12 cellular contexts compared by ENCODE assay signal in the genomic region with DNA sequence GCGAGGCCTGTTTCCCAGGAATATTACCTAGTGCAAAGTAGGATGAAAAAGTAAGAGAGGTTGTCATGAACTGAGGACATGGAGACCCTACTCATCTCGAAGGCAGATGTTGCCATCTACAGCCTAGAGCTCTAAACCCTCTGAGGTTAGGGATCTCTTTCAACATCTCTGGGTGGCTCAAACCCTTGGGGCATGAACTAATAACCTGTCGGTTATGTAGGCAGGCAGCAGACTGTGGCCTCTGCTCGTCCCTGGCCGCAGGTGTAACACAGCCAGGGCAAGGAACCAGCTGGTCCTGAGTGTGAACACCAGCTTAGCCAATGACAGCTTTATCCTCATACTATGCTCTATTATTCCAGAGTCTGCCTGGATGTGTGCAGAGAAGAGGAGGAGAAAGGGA. TPM values are rescaled to one million over a fixed set of nuclear protein-coding genes. Genes with fewer than 3 reads are reported as not detected.
DNase-seq lines count a peak whose midpoint lies in the region; ATAC-seq and TF ChIP-seq lines count a peak whose summit lies in the region.
"Had no signal": no experiment of that assay in that cellular context is flagged by ENCODE, and none has a peak within 500 bp of the region (broad histone marks: within the 10 kb centered on the region; RNA-seq: fewer than 3 reads in every experiment).

No MANE protein-coding gene starts in this region.

- H3K36me3 Mint-ChIP-seq in CD4-positive, alpha-beta memory T cell, result peaks cover 31 to 63% of the 10 kb centered on the region in 2 donors
- peaks cover 26% of the 10 kb centered on the region for H3K36me3 Mint-ChIP-seq in activated naive CD8-positive, alpha-beta T cell treated with anti-CD3 and anti-CD28 coated beads, Interleukin-2, amount 10 ng/mL, durations not matched to agents 7 days and 5 days
- H3K36me3 Mint-ChIP-seq in nephron progenitor cell (ENCODE audit: low read depth), result peaks cover 23% of the 10 kb centered on the region

- H3K9me3 ChIP-seq in CD4-positive, alpha-beta memory T cell (ENCODE audit: control insufficient read depth in 1 of 2, low read length in 2 of 2), result no peaks in the 10 kb centered on the region
- no peaks in the 10 kb centered on the region for H3K9me3 ChIP-seq in HEK293 (ENCODE audit: control insufficient read depth, insufficient read depth, low read depth, low read length)
- H3K9me3 ChIP-seq: body of pancreas, gastrocnemius medialis had no signal

- peak overlapping the region; percentile 77 to 87 (median 84) for H3K27ac Mint-ChIP-seq in CD4-positive, alpha-beta memory T cell
- peak overlapping the region; percentile 63 for H3K27ac Mint-ChIP-seq in activated naive CD8-positive, alpha-beta T cell treated with anti-CD3 and anti-CD28 coated beads, Interleukin-2, amount 10 ng/mL, durations not matched to agents 7 days and 5 days
- H3K27ac Mint-ChIP-seq in nephron progenitor cell, result peak overlapping the region; percentile 64

- H3K27ac ChIP-seq in CD4-positive, alpha-beta memory T cell (ENCODE audit: low read depth, low read length), result no peak overlapping the region
- no peak overlapping the region for H3K27ac ChIP-seq in HEK293 (ENCODE audit: extremely low read depth, low read depth, low read length)
- H3K27ac ChIP-seq: body of pancreas had no signal

- H3K4me1 ChIP-seq in CD4-positive, alpha-beta memory T cell (ENCODE audit: insufficient read depth, low read length), result peaks cover 97% of the 10 kb centered on the region
- peaks cover 8% of the 10 kb centered on the region for H3K4me1 ChIP-seq in HEK293 (ENCODE audit: control insufficient read depth, insufficient read depth, low read length)

- ATAC-seq in activated naive CD8-positive, alpha-beta T cell treated with anti-CD3 and anti-CD28 coated beads, Interleukin-2, amount 10 ng/mL, durations not matched to agents 7 days and 5 days (ENCODE audit: low read depth), result no peak
- ATAC-seq in Right ventricle myocardium superior (ENCODE audit: poor library complexity) (no peak), left cardiac atrium (no peak)
- ATAC-seq: body of pancreas, gastrocnemius medialis had no signal

- TF ChIP-seq CTCF in HEK293 (tag by site-specific recombination; IDR thresholded peaks at IDR 0.05) (no peak), nephron progenitor cell (IDR thresholded peaks at IDR 0.05) (no peak)

- no peaks in the 10 kb centered on the region for H3K9me3 Mint-ChIP-seq in CD4-positive, alpha-beta memory T cell
- no peaks in the 10 kb centered on the region for H3K9me3 Mint-ChIP-seq in activated naive CD8-positive, alpha-beta T cell treated with anti-CD3 and anti-CD28 coated beads, Interleukin-2, amount 10 ng/mL, durations not matched to agents 7 days and 5 days
- no peaks in the 10 kb centered on the region for H3K9me3 Mint-ChIP-seq in nephron progenitor cell

- no peaks in the 10 kb centered on the region for H3K27me3 Mint-ChIP-seq in CD4-positive, alpha-beta memory T cell
- H3K27me3 Mint-ChIP-seq in activated naive CD8-positive, alpha-beta T cell treated with anti-CD3 and anti-CD28 coated beads, Interleukin-2, amount 10 ng/mL, durations not matched to agents 7 days and 5 days, result no peaks in the 10 kb centered on the region
- H3K27me3 Mint-ChIP-seq in nephron progenitor cell (ENCODE audit: low read depth, poor library complexity), result no peaks in the 10 kb centered on the region

- H3K4me1 Mint-ChIP-seq in CD4-positive, alpha-beta memory T cell, result peaks cover 73 to 98% (median 86%) of the 10 kb centered on the region in 4 donors
- peaks cover 84% of the 10 kb centered on the region for H3K4me1 Mint-ChIP-seq in activated naive CD8-positive, alpha-beta T cell treated with anti-CD3 and anti-CD28 coated beads, Interleukin-2, amount 10 ng/mL, durations not matched to agents 7 days and 5 days
- H3K4me1 Mint-ChIP-seq in nephron progenitor cell, result peaks cover 56% of the 10 kb centered on the region

- no peak overlapping the region for H3K4me3 ChIP-seq in CD4-positive, alpha-beta memory T cell (ENCODE audit: low read length in 2 of 2)
- H3K4me3 ChIP-seq in HEK293 (ENCODE audit: low read depth, low read length), result no peak overlapping the region
- H3K4me3 ChIP-seq: body of pancreas, gastrocnemius medialis had no signal

- CTCF ChIA-PET in CD4-positive, alpha-beta memory T cell (lab: Charles Lee; ENCODE audit: partially characterized antibody), result interaction anchor here (1.3 to 1.8 kb wide), 3 partner anchors 8 to 39 kb away, joined by 3 to 9 read pairs (median 4); no protein-coding TSS in a partner anchor
- CTCF ChIA-PET in HEK293 (lab: Yijun Ruan, JAX), result interaction anchor here (1.0 to 1.6 kb wide), 2 partner anchors 33 to 179 kb away, joined by 3 read pairs; no protein-coding TSS in a partner anchor

- peaks cover 17% of the 10 kb centered on the region for H3K36me3 ChIP-seq in CD4-positive, alpha-beta memory T cell (ENCODE audit: insufficient read depth, low read length)
- peaks cover 0 to 55% of the 10 kb centered on the region in 2 experiments; a peak in 2 of 3 replicates for H3K36me3 ChIP-seq in HEK293 (ENCODE audit: control insufficient read depth in 2 of 2, insufficient read depth in 1 of 2, low read length in 2 of 2)
- H3K36me3 ChIP-seq: gastrocnemius medialis had no signal

- H3K4me3 Mint-ChIP-seq in CD4-positive, alpha-beta memory T cell, result peak overlapping the region in 7 of 8 donors; percentile 6 to 75 (median 55)
- no peak overlapping the region for H3K4me3 Mint-ChIP-seq in activated naive CD8-positive, alpha-beta T cell treated with anti-CD3 and anti-CD28 coated beads, Interleukin-2, amount 10 ng/mL, durations not matched to agents 7 days and 5 days
- no peak overlapping the region for H3K4me3 Mint-ChIP-seq in nephron progenitor cell

- POLR2A ChIA-PET in CD4-positive, alpha-beta memory T cell (lab: Charles Lee; ENCODE audit: partially characterized antibody), result interaction anchor here (0.9 to 25.1 kb wide), 4 partner anchors 6 to 110 kb away, joined by 3 to 734 read pairs (median 368); partner anchors contain the start of gene CAPZB
- POLR2A ChIA-PET in HEK293 (lab: Yijun Ruan, JAX), result interaction anchor here (0.7 kb wide), 1 partner anchor 27 kb away, joined by 5 read pairs; no protein-coding TSS in a partner anchor
- POLR2A ChIA-PET in activated naive CD8-positive, alpha-beta T cell treated with anti-CD3 and anti-CD28 coated beads, Interleukin-2, amount 10 ng/mL, durations not matched to agents 7 days and 5 days (lab: Charles Lee), result interaction anchor here (1.0 to 2.7 kb wide), 4 partner anchors 10 to 31 kb away, joined by 3 to 19 read pairs (median 4); partner anchors contain the start of gene CAPZB

- no peak for DNase-seq in CD4-positive, alpha-beta memory T cell
- no peak for DNase-seq in activated naive CD8-positive, alpha-beta T cell treated with anti-CD3 and anti-CD28 coated beads, Interleukin-2, amount 10 ng/mL, durations not matched to agents 7 days and 5 days
- DNase-seq in nephron progenitor cell, result no peak
- no peak for DNase-seq in Right ventricle myocardium superior
- no peak for DNase-seq in left cardiac atrium
- no peak for DNase-seq in AG20443 (ENCODE audit: low spot score)
- DNase-seq: activated T-cell treated with anti-CD3 and anti-CD28 coated beads for 4 hours, body of pancreas, gastrocnemius medialis, islet precursor cell, NCI-H1417 treated with DMSO at 0.1 percent for 48 hours had no signal

- no peaks in the 10 kb centered on the region for H3K27me3 ChIP-seq in CD4-positive, alpha-beta memory T cell (ENCODE audit: insufficient read depth, low read length)
- H3K27me3 ChIP-seq: body of pancreas, gastrocnemius medialis had no signal

- intact Hi-C loops in CD4-positive, alpha-beta memory T cell (cut with micrococcal nuclease), result no loop called here
- intact Hi-C loops in Right ventricle myocardium superior (cut with DNase I), result no loop called here
- intact Hi-C loops in left cardiac atrium (cut with DNase I), result no loop called here

TF ChIP-seq in HEK293, 187 proteins besides CTCF, POLR2A, EP300 and RAD21:
- TF ChIP-seq ZNF157 (tag by site-specific recombination; IDR thresholded peaks at IDR 0.05) (no peak), SCRT2 (tag by site-specific recombination; IDR thresholded peaks at IDR 0.05) (peak; percentile 21; the same call in 1 of the 2 replicates), ZBTB17 (tag by site-specific recombination; IDR thresholded peaks at IDR 0.05) (peak; percentile 48), ZNF701 (tag by site-specific recombination; IDR thresholded peaks at IDR 0.05) (no peak)
TF ChIP-seq in HEK293: peak in this region for 2.

RNA-seq across cellular contexts. Expression of gene CAPZB, which starts 13.2 kb away (rescaled TPM):
- 100 to 1,000 TPM; 244 to 255 TPM for total RNA-seq in CD4-positive, alpha-beta memory T cell
- polyA plus RNA-seq in CD4-positive, alpha-beta memory T cell, result 100 to 1,000 TPM; 436 to 602 TPM
- 100 to 1,000 TPM; 395 to 412 TPM for total RNA-seq in activated naive CD8-positive, alpha-beta T cell treated with anti-CD3 and anti-CD28 coated beads, Interleukin-2, amount 10 ng/mL, durations not matched to agents 7 days and 5 days
- total RNA-seq in Right ventricle myocardium superior, result 222 TPM
- 100 to 1,000 TPM; 227 to 254 TPM for total RNA-seq in left cardiac atrium

Comparison
In these comparisons a context has a peak if more than half of its experiments do, and no peak if none do; other contexts are left out.
1. H3K4me3 Mint-ChIP-seq: peak in CD4-positive, alpha-beta memory T cell (7 of 8); none in activated naive CD8-positive, alpha-beta T cell treated with anti-CD3 and anti-CD28 coated beads, Interleukin-2, amount 10 ng/mL, durations not matched to agents 7 days and 5 days (single experiment) and nephron progenitor cell (single experiment).
2. Peak in every context shown above with its lines, with median percentiles within 50 percentile points of each other: H3K27ac Mint-ChIP-seq.